23 cellular contexts compared by ENCODE assay signal in the genomic region with DNA sequence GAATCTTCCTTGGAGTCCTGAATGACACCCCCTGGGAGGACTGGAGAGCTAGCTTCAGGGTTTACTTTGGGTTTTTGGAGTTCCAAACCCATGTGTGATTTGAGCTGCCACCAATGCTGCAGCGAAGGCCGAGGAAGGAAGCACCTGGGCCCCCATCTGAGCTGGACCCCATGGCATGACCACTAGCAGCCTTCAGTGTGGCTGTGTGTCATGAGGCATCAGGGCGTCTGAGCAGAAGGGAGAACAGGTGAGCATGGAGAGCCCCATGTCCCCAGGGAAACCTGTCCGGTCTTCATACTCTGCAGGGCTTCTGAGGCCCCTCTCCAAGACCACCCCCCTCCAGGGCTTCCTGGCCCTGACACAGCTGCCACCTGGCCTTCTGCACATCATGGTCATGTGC.
"Had no signal": no experiment of that assay in that cellular context is flagged by ENCODE, and none has a peak within 500 bp of the region (broad histone marks: within the 10 kb centered on the region; RNA-seq: fewer than 3 reads in every experiment).

No MANE protein-coding gene starts in this region.

- H3K27me3 ChIP-seq: gastroesophageal sphincter, ovary, right atrium auricular region had no signal

- DNase-seq: effector memory CD4-positive, alpha-beta T cell; esophagus squamous epithelium; foreskin fibroblast; glutamatergic neuron; immature natural killer cell; kidney; left cardiac atrium; left ventricle myocardium inferior; mesendoderm; naive thymus-derived CD4-positive, alpha-beta T cell; stimulated activated CD4-positive, alpha-beta T cell treated with anti-CD3 and anti-CD28 coated beads, Interleukin-15, amount 100 ng/mL, for 24 hours; stimulated activated CD4-positive, alpha-beta T cell treated with anti-CD3 and anti-CD28 coated beads, Interleukin-1b, Interleukin-23, amount 100 ng/mL, for 48 hours; stimulated activated CD4-positive, alpha-beta T cell treated with anti-CD3 and anti-CD28 coated beads, Interleukin-4, amount 100 ng/mL, for 24 hours; transverse colon had no signal

- ATAC-seq: gastroesophageal sphincter; naive thymus-derived CD4-positive, alpha-beta T cell; stimulated activated memory B cell treated with anti-CD40 and anti-IgM and Interleukin-4, amounts not matched to agents 10 μg/mL and 1 μg/mL and 100 μg/mL, for 72 hours had no signal

- H3K36me3 Mint-ChIP-seq: immature natural killer cell had no signal

- H3K27ac Mint-ChIP-seq: immature natural killer cell; naive thymus-derived CD4-positive, alpha-beta T cell; stimulated activated memory B cell treated with anti-CD40 and anti-IgM and Interleukin-4, amounts not matched to agents 10 μg/mL and 1 μg/mL and 100 μg/mL, for 72 hours; stimulated activated naive CD8-positive, alpha-beta T cell treated with anti-CD3 and anti-CD28 coated beads, Interleukin-15, Interleukin-2, amounts not matched to agents 100 ng/mL and 50 ng/mL, for 24 hours had no signal

- H3K4me1 Mint-ChIP-seq: neural crest cell had no signal

- H3K4me1 ChIP-seq: left ventricle myocardium inferior, right atrium auricular region, transverse colon had no signal

- H3K9me3 ChIP-seq: esophagus squamous epithelium, ovary, thoracic aorta, transverse colon had no signal

- H3K4me3 ChIP-seq: esophagus squamous epithelium, gastroesophageal sphincter, left ventricle myocardium inferior, lung, ovary, right atrium auricular region, thoracic aorta, transverse colon had no signal

- FAIRE-seq: kidney had no signal

- H3K27ac ChIP-seq: epithelial cell of prostate, esophagus squamous epithelium, gastroesophageal sphincter, left ventricle myocardium inferior, ovary, right atrium auricular region, thoracic aorta, transverse colon had no signal

- H3K27me3 Mint-ChIP-seq: stimulated activated memory B cell treated with anti-CD40 and anti-IgM and Interleukin-4, amounts not matched to agents 10 μg/mL and 1 μg/mL and 100 μg/mL, for 72 hours had no signal

- H3K36me3 ChIP-seq: esophagus squamous epithelium, gastroesophageal sphincter, left ventricle myocardium inferior, ovary, right atrium auricular region, thoracic aorta, transverse colon had no signal

- H3K4me3 Mint-ChIP-seq: immature natural killer cell; naive thymus-derived CD4-positive, alpha-beta T cell; neural crest cell; stimulated activated memory B cell treated with anti-CD40 and anti-IgM and Interleukin-4, amounts not matched to agents 10 μg/mL and 1 μg/mL and 100 μg/mL, for 72 hours; stimulated activated naive CD8-positive, alpha-beta T cell treated with anti-CD3 and anti-CD28 coated beads, Interleukin-15, Interleukin-2, amounts not matched to agents 100 ng/mL and 50 ng/mL, for 24 hours had no signal
